ENCODE assay signal across 12 cellular contexts in genomic region chr7:77887567-77887966, GRCh38.
DNase-seq lines count a peak whose midpoint lies in the region; ATAC-seq and TF ChIP-seq lines count a peak whose summit lies in the region.
"Had no signal": no experiment of that assay in that cellular context is flagged by ENCODE, and none has a peak within 500 bp of the region (broad histone marks: within the 10 kb centered on the region; RNA-seq: fewer than 3 reads in every experiment).

No MANE protein-coding gene starts in this region.

- H3K4me3 ChIP-seq in mammary epithelial cell (replicated peaks in 1 of 3; ENCODE audit: insufficient read depth in 1 of 3, low read depth in 2 of 3, low read length in 3 of 3), result no peak overlapping the region
- no peak overlapping the region for H3K4me3 ChIP-seq in breast epithelium
- H3K4me3 ChIP-seq: BLaER1 treated with 17β-estradiol and CSF1 and Interleukin-3, amounts not matched to agents 10 nM and 100 nM; gastroesophageal sphincter; sigmoid colon had no signal

- TF ChIP-seq CTCF in mammary epithelial cell (conservative IDR thresholded peaks at IDR 0.05 in 1 of 2, IDR thresholded peaks at IDR 0.05 in 1 of 2; ENCODE audit: extremely low read depth in 1 of 2, insufficient read depth in 1 of 2, low read depth in 1 of 2, low read length in 2 of 2) (no peak), breast epithelium (IDR thresholded peaks at IDR 0.05) (no peak)

- H3K9ac ChIP-seq in mammary epithelial cell (ENCODE audit: insufficient read depth, low read length), result no peak overlapping the region
- H3K9ac ChIP-seq: BLaER1 treated with 17β-estradiol and CSF1 and Interleukin-3, amounts not matched to agents 10 nM and 100 nM had no signal

- no peaks in the 10 kb centered on the region for H3K27me3 ChIP-seq in mammary epithelial cell (ENCODE audit: insufficient read depth, low read length)
- no peaks in the 10 kb centered on the region for H3K27me3 ChIP-seq in breast epithelium
- H3K27me3 ChIP-seq: BLaER1 treated with 17β-estradiol and CSF1 and Interleukin-3, amounts not matched to agents 10 nM and 100 nM; gastroesophageal sphincter; sigmoid colon had no signal

- TF ChIP-seq POLR2A in breast epithelium (IDR thresholded peaks at IDR 0.05), result no peak

- H3K4me2 ChIP-seq in mammary epithelial cell (ENCODE audit: insufficient read depth, low read depth, low read length), result no peak overlapping the region
- H3K4me2 ChIP-seq: BLaER1 treated with 17β-estradiol and CSF1 and Interleukin-3, amounts not matched to agents 10 nM and 100 nM had no signal

- H3K36me3 Mint-ChIP-seq in stimulated activated memory B cell treated with anti-CD40 and anti-IgM and Interleukin-4, amounts not matched to agents 10 μg/mL and 1 μg/mL and 100 μg/mL, for 72 hours, result peaks cover 34% of the 10 kb centered on the region

- H3K36me3 ChIP-seq in mammary epithelial cell (ENCODE audit: insufficient read depth, low read length) (no peaks in the 10 kb centered on the region), breast epithelium (no peaks in the 10 kb centered on the region)
- H3K36me3 ChIP-seq: gastroesophageal sphincter, sigmoid colon had no signal

- no peaks in the 10 kb centered on the region for H3K27me3 Mint-ChIP-seq in stimulated activated memory B cell treated with anti-CD40 and anti-IgM and Interleukin-4, amounts not matched to agents 10 μg/mL and 1 μg/mL and 100 μg/mL, for 72 hours

- H2AFZ ChIP-seq in mammary epithelial cell (ENCODE audit: low read depth, low read length), result no peak overlapping the region

- no peaks in the 10 kb centered on the region for H3K9me3 Mint-ChIP-seq in stimulated activated memory B cell treated with anti-CD40 and anti-IgM and Interleukin-4, amounts not matched to agents 10 μg/mL and 1 μg/mL and 100 μg/mL, for 72 hours

- dilution Hi-C loops in mammary epithelial cell (cut with HindIII; ENCODE audit: low sequenced_read_pairs), result no loop called here

- H3K4me1 ChIP-seq in mammary epithelial cell (ENCODE audit: insufficient read depth, low read length) (peaks cover 5% of the 10 kb centered on the region), breast epithelium (no peaks in the 10 kb centered on the region)

- H3K27ac Mint-ChIP-seq in stimulated activated memory B cell treated with anti-CD40 and anti-IgM and Interleukin-4, amounts not matched to agents 10 μg/mL and 1 μg/mL and 100 μg/mL, for 72 hours, result peak overlapping the region; percentile 63

- WGBS in mammary epithelial cell (ENCODE audit: low coverage, missing lambda C conversion rate), result 100% methylated on average over 1 of the region's 1 CpG

- H3K9me3 ChIP-seq in mammary epithelial cell (replicated peaks; ENCODE audit: insufficient read depth, low read length), result no peaks in the 10 kb centered on the region
- no peaks in the 10 kb centered on the region for H3K9me3 ChIP-seq in breast epithelium
- H3K9me3 ChIP-seq: gastroesophageal sphincter, sigmoid colon had no signal

- CTCF ChIA-PET in mammary epithelial cell (lab: Charles Lee; ENCODE audit: low non-redundant PET), result no interaction called here

- peaks cover 2% of the 10 kb centered on the region for H3K79me2 ChIP-seq in mammary epithelial cell (ENCODE audit: insufficient read depth, low read length)

- H3K4me3 Mint-ChIP-seq in stimulated activated memory B cell treated with anti-CD40 and anti-IgM and Interleukin-4, amounts not matched to agents 10 μg/mL and 1 μg/mL and 100 μg/mL, for 72 hours, result no peak overlapping the region

- H3K27ac ChIP-seq in mammary epithelial cell (ENCODE audit: insufficient read depth, low read depth, low read length), result no peak overlapping the region
- no peak overlapping the region for H3K27ac ChIP-seq in breast epithelium
- H3K27ac ChIP-seq: BLaER1 treated with 17β-estradiol and CSF1 and Interleukin-3, amounts not matched to agents 10 nM and 100 nM; gastroesophageal sphincter; sigmoid colon had no signal

- DNase-seq in mammary epithelial cell (peak; percentile 35), breast epithelium (ENCODE audit: low spot score in 2 of 2) (no peak), RPMI7951 (ENCODE audit: low read depth) (peak; percentile 67), fibroblast of peridontal ligament (ENCODE audit: extremely low read depth) (peak; percentile 82), SKM-1 treated with dmso at 0.1 percent for 144 hours (lab: John Stamatoyannopoulos, UW; ENCODE audit: unreplicated experiment) (no peak), NCI-H1694 treated with DMSO at 0.1 percent for 48 hours (lab: John Stamatoyannopoulos, UW) (no peak), left lobe of liver (ENCODE audit: low spot score) (no peak)
- DNase-seq: NCI-H748 treated with DMSO at 0.1 percent for 48 hours, sigmoid colon had no signal

- in situ Hi-C loops in mammary epithelial cell (cut with MboI; ENCODE audit: low sequenced_read_pairs in 2 of 2), result no loop called here

- no TSS peak for BruUV-seq in mammary epithelial cell (replicated peaks; lab: Mats Ljungman, UMichigan)

- intact Hi-C loops in mammary epithelial cell (cut with micrococcal nuclease), result no loop called here
- intact Hi-C loops in breast epithelium (cut with DNase I; ENCODE audit: low total_unique reads), result no loop called here

- H4K20me1 ChIP-seq in mammary epithelial cell (ENCODE audit: insufficient read depth, low read length), result no peaks in the 10 kb centered on the region
- H4K20me1 ChIP-seq: BLaER1 treated with 17β-estradiol and CSF1 and Interleukin-3, amounts not matched to agents 10 nM and 100 nM had no signal

- H3K4me1 Mint-ChIP-seq in stimulated activated memory B cell treated with anti-CD40 and anti-IgM and Interleukin-4, amounts not matched to agents 10 μg/mL and 1 μg/mL and 100 μg/mL, for 72 hours, result peaks cover 67% of the 10 kb centered on the region

- peak; percentile 50 for ATAC-seq in stimulated activated memory B cell treated with anti-CD40 and anti-IgM and Interleukin-4, amounts not matched to agents 10 μg/mL and 1 μg/mL and 100 μg/mL, for 72 hours
- ATAC-seq in left lobe of liver, result no peak
- ATAC-seq: gastroesophageal sphincter had no signal

Comparison
In these comparisons a context has a peak if more than half of its experiments do, and no peak if none do; other contexts are left out.
1. DNase-seq: peak in mammary epithelial cell (single experiment), RPMI7951 (single experiment) and fibroblast of peridontal ligament (single experiment); none in breast epithelium (0 of 2), SKM-1 treated with dmso at 0.1 percent for 144 hours (single experiment), NCI-H1694 treated with DMSO at 0.1 percent for 48 hours (single experiment) and left lobe of liver (single experiment).